ENCODE assay signal across 10 cellular contexts in genomic region chr15:101135532-101136166, GRCh38.
DNase-seq lines count a peak whose midpoint lies in the region; ATAC-seq and TF ChIP-seq lines count a peak whose summit lies in the region.
"Had no signal": no experiment of that assay in that cellular context is flagged by ENCODE, and none has a peak within 500 bp of the region (broad histone marks: within the 10 kb centered on the region; RNA-seq: fewer than 3 reads in every experiment).

No MANE protein-coding gene starts in this region.

- H3K4me3 Mint-ChIP-seq in activated CD8-positive, alpha-beta T cell treated with anti-CD3 and anti-CD28 coated beads for 36 hours: no peak overlapping the region

- H3K27me3 ChIP-seq in mesendoderm (ENCODE audit: insufficient read depth, low read length, poor library complexity): no peaks in the 10 kb centered on the region

- intact Hi-C loops in activated CD8-positive, alpha-beta T cell treated with anti-CD3 and anti-CD28 coated beads for 36 hours (cut with micrococcal nuclease): no loop called here

- no peaks in the 10 kb centered on the region for H3K79me1 ChIP-seq in mesendoderm (ENCODE audit: low read length)

- H3K4me1 ChIP-seq in mesendoderm (ENCODE audit: control insufficient read depth, low read depth, low read length): no peaks in the 10 kb centered on the region

- no peak overlapping the region for H4K5ac ChIP-seq in mesendoderm (ENCODE audit: low read length)

- no peak overlapping the region for H2AK5ac ChIP-seq in mesendoderm (ENCODE audit: low read length)

- no peaks in the 10 kb centered on the region for H3K79me2 ChIP-seq in mesendoderm (ENCODE audit: control insufficient read depth, insufficient read depth, low read length)

- no peak overlapping the region for H3K4ac ChIP-seq in mesendoderm (ENCODE audit: low read depth, low read length)

- DNase-seq in GF-D8 (lab: John Stamatoyannopoulos, UW) (peak; percentile 31), NCI-H1048 (lab: John Stamatoyannopoulos, UW) (no peak), mesendoderm (no peak), NCI-H526 treated with DMSO at 0.1 percent for 48 hours (lab: John Stamatoyannopoulos, UW) (no peak), nucleus accumbens (lab: John Stamatoyannopoulos, UW) (no peak)
- DNase-seq in activated CD8-positive, alpha-beta T cell treated with anti-CD3 and anti-CD28 coated beads for 36 hours: peak; percentile 63
- DNase-seq: anterior cingulate cortex; stimulated activated CD8-positive, alpha-beta memory T cell treated with anti-CD3 and anti-CD28 coated beads, Interleukin-4, amount 100 ng/mL, for 48 hours had no signal

- H3K9me3 Mint-ChIP-seq in activated CD8-positive, alpha-beta T cell treated with anti-CD3 and anti-CD28 coated beads for 36 hours: peaks cover 6% of the 10 kb centered on the region

- WGBS in mesendoderm (ENCODE audit: extremely low coverage, insufficient coverage, low lambda C conversion rate): no CpG with 5 or more reads among the region's 14 CpGs

- POLR2A ChIA-PET in activated CD8-positive, alpha-beta T cell treated with anti-CD3 and anti-CD28 coated beads for 36 hours (lab: Charles Lee): interaction anchor here (0.8 to 1.2 kb wide), 4 partner anchors 24 to 116 kb away, joined by 3 read pairs; partner anchors contain the start of gene CHSY1

- H3K4me3 ChIP-seq in mesendoderm (ENCODE audit: low read length): no peak overlapping the region

- H2BK120ac ChIP-seq in mesendoderm (ENCODE audit: low read depth, low read length): no peak overlapping the region

- no peak overlapping the region for H3K27ac ChIP-seq in mesendoderm (ENCODE audit: low read depth, low read length)

- H3K9ac ChIP-seq in mesendoderm (ENCODE audit: low read length): no peak overlapping the region

- H3K23ac ChIP-seq in mesendoderm (ENCODE audit: low read length): no peak overlapping the region

- no peak overlapping the region for H3K56ac ChIP-seq in mesendoderm (ENCODE audit: low read length)

- H2BK5ac ChIP-seq in mesendoderm (ENCODE audit: low read length): no peak overlapping the region

- CTCF ChIA-PET in activated CD8-positive, alpha-beta T cell treated with anti-CD3 and anti-CD28 coated beads for 36 hours (lab: Charles Lee): interaction anchor here (1.0 to 1.1 kb wide), 2 partner anchors 9 to 15 kb away, joined by 3 read pairs; no protein-coding TSS in a partner anchor

- no peaks in the 10 kb centered on the region for H3K36me3 ChIP-seq in mesendoderm (ENCODE audit: control insufficient read depth, insufficient read depth, low read length)

- peak; percentile 61 for ATAC-seq in GM19351 (IDR thresholded peaks at IDR 0.05; ENCODE audit: unreplicated experiment)
- ATAC-seq in HG03064 (IDR thresholded peaks at IDR 0.05; ENCODE audit: low read depth, unreplicated experiment): peak; percentile 70
- peak; percentile 75 for ATAC-seq in activated CD8-positive, alpha-beta T cell treated with anti-CD3 and anti-CD28 coated beads for 36 hours

- H3K36me3 Mint-ChIP-seq in activated CD8-positive, alpha-beta T cell treated with anti-CD3 and anti-CD28 coated beads for 36 hours (ENCODE audit: low read depth): no peaks in the 10 kb centered on the region

- no peak for TF ChIP-seq CTCF in activated CD8-positive, alpha-beta T cell treated with anti-CD3 and anti-CD28 coated beads for 36 hours (IDR thresholded peaks at IDR 0.05)

- H3K4me1 Mint-ChIP-seq in activated CD8-positive, alpha-beta T cell treated with anti-CD3 and anti-CD28 coated beads for 36 hours (ENCODE audit: low read depth): peaks cover 26% of the 10 kb centered on the region

- H3K27ac Mint-ChIP-seq in activated CD8-positive, alpha-beta T cell treated with anti-CD3 and anti-CD28 coated beads for 36 hours: peak overlapping the region; percentile 3

- H3K27me3 Mint-ChIP-seq in activated CD8-positive, alpha-beta T cell treated with anti-CD3 and anti-CD28 coated beads for 36 hours: peaks cover 4% of the 10 kb centered on the region

- no peak overlapping the region for H4K8ac ChIP-seq in mesendoderm (ENCODE audit: low read depth, low read length)

- H3K18ac ChIP-seq in mesendoderm (ENCODE audit: low read length): no peak overlapping the region

- no peak overlapping the region for H3K4me2 ChIP-seq in mesendoderm (ENCODE audit: low read length)

- no peak overlapping the region for H2BK15ac ChIP-seq in mesendoderm (replicated peaks; ENCODE audit: low read depth)

Comparison
In these comparisons a context has a peak if more than half of its experiments do, and no peak if none do; other contexts are left out.
1. DNase-seq: peak in GF-D8 (single experiment) and activated CD8-positive, alpha-beta T cell treated with anti-CD3 and anti-CD28 coated beads for 36 hours (single experiment); none in NCI-H1048 (single experiment), mesendoderm (single experiment), NCI-H526 treated with DMSO at 0.1 percent for 48 hours (single experiment) and nucleus accumbens (0 of 56).
2. Peak in every context shown above with its lines, with median percentiles within 50 percentile points of each other: ATAC-seq.